In genomic region chr2:19873014-19873413, GRCh38 we compare ENCODE assay signal across 27 cellular contexts.
"Had no signal": no experiment of that assay in that cellular context is flagged by ENCODE, and none has a peak within 500 bp of the region (broad histone marks: within the 10 kb centered on the region; RNA-seq: fewer than 3 reads in every experiment).

No MANE protein-coding gene starts in this region.

- H3K9me3 Mint-ChIP-seq: activated B cell treated with CpG ODN at 0.5 μM for 24 hours; activated CD4-positive, alpha-beta memory T cell treated with anti-CD3 and anti-CD28 coated beads, Interleukin-2, amount 10 ng/mL, durations not matched to agents 7 days and 5 days; activated naive CD4-positive, alpha-beta T cell treated with anti-CD3 and anti-CD28 coated beads for 36 hours; activated T-helper 17 cell treated with anti-CD3 and anti-CD28 coated beads, Interleukin-2, amount 50 U/mL, for 72 hours; IgD-negative memory B cell; T-helper 1 cell treated with Interleukin-12 subunit alpha and Interleukin-12 subunit beta and Interleukin-4 antibody, amounts not matched to agents 30 μg/mL and 1 μg/mL, for 36 hours had no signal

- H3K36me3 ChIP-seq: brain microvascular endothelial cell, cardiac muscle cell, Peyer's patch, SJCRH30 had no signal

- H3K4me3 ChIP-seq: cardiac muscle cell, Peyer's patch, SJCRH30 had no signal

- H3K4me1 ChIP-seq: SJCRH30 had no signal

- H3K27ac ChIP-seq: brain microvascular endothelial cell, cardiac muscle cell, Peyer's patch, RWPE1, SJCRH30 had no signal

- ATAC-seq: activated CD4-positive, alpha-beta T cell treated with anti-CD3 and anti-CD28 coated beads for 36 hours; activated T-helper 17 cell treated with anti-CD3 and anti-CD28 coated beads, Interleukin-2, amount 50 U/mL, for 72 hours; SK-N-SH treated with all-trans-retinoic acid at 6 μM for 48 hours had no signal

- DNase-seq: activated B cell treated with CpG ODN at 0.5 μM for 24 hours; activated CD4-positive, alpha-beta memory T cell treated with anti-CD3 and anti-CD28 coated beads, Interleukin-2, amount 10 ng/mL, durations not matched to agents 7 days and 5 days; activated CD4-positive, alpha-beta T cell treated with anti-CD3 and anti-CD28 coated beads for 36 hours; activated CD4-positive, alpha-beta T cell treated with anti-CD3 and anti-CD28 coated beads, Interleukin-2, amount 50 U/mL, for 1 hour; activated gamma-delta T cell; activated naive CD4-positive, alpha-beta T cell treated with anti-CD3 and anti-CD28 coated beads for 36 hours; activated T-cell treated with anti-CD3 and anti-CD28 coated beads for 4 hours; activated T-cell treated with anti-CD3 and anti-CD28 coated beads, Interleukin-2, amount 50 U/mL, for 48 hours; brain microvascular endothelial cell; KG1; NCI-H1048; NCI-H146; NCI-H1930; NCI-H2171; NCI-H2227 treated with DMSO at 0.1 percent for 48 hours; NCI-H526; NCI-H774; Right ventricle myocardium superior; SJCRH30 had no signal

- H3K27ac Mint-ChIP-seq: activated B cell treated with CpG ODN at 0.5 μM for 24 hours; activated CD4-positive, alpha-beta memory T cell treated with anti-CD3 and anti-CD28 coated beads, Interleukin-2, amount 10 ng/mL, durations not matched to agents 7 days and 5 days; activated CD4-positive, alpha-beta T cell treated with anti-CD3 and anti-CD28 coated beads for 36 hours; activated naive CD4-positive, alpha-beta T cell treated with anti-CD3 and anti-CD28 coated beads for 36 hours; activated naive CD8-positive, alpha-beta T cell; activated T-helper 17 cell treated with anti-CD3 and anti-CD28 coated beads, Interleukin-2, amount 50 U/mL, for 72 hours; IgD-negative memory B cell; T-helper 1 cell treated with Interleukin-12 subunit alpha and Interleukin-12 subunit beta and Interleukin-4 antibody, amounts not matched to agents 30 μg/mL and 1 μg/mL, for 36 hours had no signal

- H3K9me3 ChIP-seq: Peyer's patch, SJCRH30 had no signal

- H3K27me3 Mint-ChIP-seq: activated B cell treated with CpG ODN at 0.5 μM for 24 hours; activated CD4-positive, alpha-beta memory T cell treated with anti-CD3 and anti-CD28 coated beads, Interleukin-2, amount 10 ng/mL, durations not matched to agents 7 days and 5 days; activated CD4-positive, alpha-beta T cell treated with anti-CD3 and anti-CD28 coated beads for 36 hours; activated naive CD8-positive, alpha-beta T cell; activated T-helper 17 cell treated with anti-CD3 and anti-CD28 coated beads, Interleukin-2, amount 50 U/mL, for 72 hours; IgD-negative memory B cell had no signal

- H3K4me3 Mint-ChIP-seq: activated B cell treated with CpG ODN at 0.5 μM for 24 hours; activated CD4-positive, alpha-beta memory T cell treated with anti-CD3 and anti-CD28 coated beads, Interleukin-2, amount 10 ng/mL, durations not matched to agents 7 days and 5 days; activated CD4-positive, alpha-beta T cell treated with anti-CD3 and anti-CD28 coated beads for 36 hours; activated naive CD4-positive, alpha-beta T cell treated with anti-CD3 and anti-CD28 coated beads for 36 hours; activated naive CD8-positive, alpha-beta T cell; activated T-helper 17 cell treated with anti-CD3 and anti-CD28 coated beads, Interleukin-2, amount 50 U/mL, for 72 hours; IgD-negative memory B cell; T-helper 1 cell treated with Interleukin-12 subunit alpha and Interleukin-12 subunit beta and Interleukin-4 antibody, amounts not matched to agents 30 μg/mL and 1 μg/mL, for 36 hours had no signal

- H3K27me3 ChIP-seq: brain microvascular endothelial cell, Peyer's patch, SJCRH30 had no signal
